8 cellular contexts compared by ENCODE assay signal in the genomic region with DNA sequence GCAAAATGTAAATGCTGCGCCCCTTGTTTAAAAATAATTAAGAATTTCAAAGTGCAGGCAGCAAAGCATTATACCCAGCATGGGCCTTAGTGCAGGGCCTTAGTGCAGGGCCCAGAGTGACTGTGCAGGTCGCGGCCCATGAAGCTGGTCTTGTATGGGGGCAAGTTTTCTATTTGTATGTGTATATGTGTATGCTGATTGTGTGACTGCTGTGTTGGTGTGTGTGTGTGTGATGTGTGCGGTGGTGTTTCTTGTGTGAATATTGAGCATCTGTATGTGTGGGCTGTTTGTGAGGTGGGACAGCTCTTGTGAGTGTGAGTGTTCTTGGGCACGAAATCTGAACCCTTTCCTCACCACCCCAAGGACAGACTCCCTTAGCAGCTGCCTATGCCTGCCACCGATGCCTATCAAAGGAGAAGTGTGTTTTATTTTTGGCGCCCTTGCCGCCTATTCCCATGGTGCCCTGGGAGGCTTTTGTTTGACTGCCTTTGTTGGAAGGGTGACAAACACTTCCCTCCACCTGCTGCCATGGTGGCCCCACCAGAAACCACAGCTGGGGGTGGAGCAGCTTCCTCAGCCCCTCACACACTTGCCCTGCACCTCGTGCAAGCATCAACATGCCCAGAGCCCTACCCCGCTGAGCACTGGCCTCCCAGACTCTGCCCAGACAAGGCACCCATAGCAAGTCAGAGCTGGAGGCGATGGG. TPM values are rescaled to one million over a fixed set of nuclear protein-coding genes. Genes with fewer than 3 reads are reported as not detected.
DNase-seq lines count a peak whose midpoint lies in the region; ATAC-seq, FAIRE-seq and TF ChIP-seq lines count a peak whose summit lies in the region.

No MANE protein-coding gene starts in this region.

- FAIRE-seq in GM18507 (lab: Jason Lieb, UNC) (peak; percentile 31), keratinocyte (lab: Jason Lieb, UNC) (peak; percentile 93)

- H3K4me1 ChIP-seq in keratinocyte (ENCODE audit: control insufficient read depth, extremely low read depth, insufficient read depth, low read length) (peaks cover 39% of the 10 kb centered on the region), thyroid gland (peaks cover 52 to 69% of the 10 kb centered on the region in 2 donors), ovary (ENCODE audit: insufficient read depth) (peaks cover 43% of the 10 kb centered on the region)

- peaks cover 7% of the 10 kb centered on the region for H3K9me1 ChIP-seq in keratinocyte (ENCODE audit: control insufficient read depth, extremely low read depth, insufficient read depth, low read length)

- intact Hi-C loops in thyroid gland (cut with DNase I), result no loop called here
- intact Hi-C loops in ovary (cut with DNase I), result loop anchor here in 1 of 4 donors (5.0 kb wide), 1 partner anchor 1515 kb away; no protein-coding TSS in a partner anchor

- no peaks in the 10 kb centered on the region for H3K79me2 ChIP-seq in keratinocyte (ENCODE audit: control insufficient read depth, insufficient read depth, low read length)

- dilution Hi-C loops in keratinocyte (cut with MboI; ENCODE audit: extremely low pct_ligation_motif_present, low sequenced_read_pairs), result no loop called here

- 62 to 70% methylated on average over 11 of the region's 11 CpGs for WGBS in thyroid gland, 2 donors
- WGBS in ovary, 3 donors, result 87 to 90% (median 87%) methylated on average over 11 of the region's 11 CpGs

- H3K27me3 ChIP-seq in keratinocyte (ENCODE audit: control insufficient read depth, extremely low read depth, insufficient read depth, low read length) (peaks cover 5% of the 10 kb centered on the region), thyroid gland (no peaks in the 10 kb centered on the region), ovary (no peaks in the 10 kb centered on the region)

- TF ChIP-seq POLR2A in thyroid gland (IDR thresholded peaks at IDR 0.05) (no peak), ovary (IDR thresholded peaks at IDR 0.05) (no peak)

- no peak for ATAC-seq in HG03097 (IDR thresholded peaks at IDR 0.05; ENCODE audit: low FRiP score, unreplicated experiment)

- DNase-seq in GM18507 (ENCODE audit: extremely low spot score, insufficient read length, low read depth), result no peak
- DNase-seq in NCI-H2171 treated with DMSO at 0.1 percent for 48 hours (lab: John Stamatoyannopoulos, UW), result peak; percentile 94
- DNase-seq in activated CD8-positive, alpha-beta memory T cell treated with anti-CD3 and anti-CD28 coated beads, Interleukin-2, amount 50 U/mL, for 24 hours (ENCODE audit: extremely low read depth), result peak; percentile 40
- peak; percentile 97 for DNase-seq in keratinocyte (ENCODE audit: low read depth, low spot score)
- peak in 1 of 2 donors; percentile 17 for DNase-seq in thyroid gland
- DNase-seq in ovary, result no peak
- no peak for DNase-seq in GM13976 (ENCODE audit: low spot score)

- no peak for TF ChIP-seq EP300 in ovary (IDR thresholded peaks at IDR 0.05)

- H3K9me3 ChIP-seq in keratinocyte (ENCODE audit: control insufficient read depth, low read depth, low read length), result no peaks in the 10 kb centered on the region
- no peaks in the 10 kb centered on the region for H3K9me3 ChIP-seq in thyroid gland
- no peaks in the 10 kb centered on the region for H3K9me3 ChIP-seq in ovary

- H4K20me1 ChIP-seq in keratinocyte (ENCODE audit: control insufficient read depth, extremely low read depth, insufficient read depth, low read length), result no peaks in the 10 kb centered on the region

- in situ Hi-C loops in GM13976 (cut with MboI; ENCODE audit: low sequenced_read_pairs, unreplicated experiment), result no loop called here

- H3K4me3 ChIP-seq in keratinocyte (ENCODE audit: control insufficient read depth in 2 of 3, extremely low read depth in 1 of 3, insufficient read depth in 2 of 3, low read depth in 1 of 3, low read length in 3 of 3), result no peak overlapping the region
- H3K4me3 ChIP-seq in thyroid gland (replicated peaks in 1 of 3), result no peak overlapping the region
- H3K4me3 ChIP-seq in ovary, result no peak overlapping the region

- H3K36me3 ChIP-seq in keratinocyte (ENCODE audit: control insufficient read depth in 2 of 2, extremely low read depth in 1 of 2, insufficient read depth in 2 of 2, low read length in 2 of 2), result no peaks in the 10 kb centered on the region
- no peaks in the 10 kb centered on the region for H3K36me3 ChIP-seq in thyroid gland
- no peaks in the 10 kb centered on the region for H3K36me3 ChIP-seq in ovary

- no peak overlapping the region for H2AFZ ChIP-seq in keratinocyte (ENCODE audit: control insufficient read depth, low read length)

- H3K27ac ChIP-seq in keratinocyte (ENCODE audit: control insufficient read depth, insufficient read depth, low read length), result peak overlapping the region; percentile 45
- H3K27ac ChIP-seq in thyroid gland, result peak overlapping the region; percentile 95 to 97 (median 97)
- peak overlapping the region in 1 of 2 donors; percentile 7 for H3K27ac ChIP-seq in ovary

- peak overlapping the region; percentile 7 for H3K9ac ChIP-seq in keratinocyte (ENCODE audit: control insufficient read depth, extremely low read depth, insufficient read depth, low read length)

- H3K4me2 ChIP-seq in keratinocyte (ENCODE audit: control insufficient read depth, extremely low read depth, insufficient read depth, low read depth, low read length), result peak overlapping the region; percentile 76

- TF ChIP-seq CTCF in keratinocyte (optimal IDR thresholded peaks at IDR 0.05 in 1 of 3, IDR thresholded peaks at IDR 0.05 in 1 of 3, conservative IDR thresholded peaks at IDR 0.05 in 1 of 3; ENCODE audit: extremely low read depth in 1 of 3, insufficient read depth in 2 of 3, low read length in 3 of 3), result no peak
- no peak for TF ChIP-seq CTCF in thyroid gland (IDR thresholded peaks at IDR 0.05)
- no peak for TF ChIP-seq CTCF in ovary (IDR thresholded peaks at IDR 0.05)
- TF ChIP-seq CTCF in GM13976 (IDR thresholded peaks at IDR 0.05; ENCODE audit: borderline replicate concordance, control extremely low read depth, extremely low read depth, insufficient read depth, missing control alignments), result no peak

RNA-seq across cellular contexts. Expression of a gene that starts 18.0 kb away (rescaled TPM):
- polyA plus RNA-seq in keratinocyte (0.06 to 0.63 TPM (median 0.16 TPM) in 3 replicates), ovary (under 1 TPM; 0.18 to 0.60 TPM)
- not detected for polyA plus RNA-seq in keratinocyte (2011; ENCODE audit: low read depth)
- polyA plus RNA-seq in keratinocyte (2011; cell fraction: cytosol; rRNA removed), result 0.04 TPM in 1 of 2 replicates, not detected in the other
- polyA plus RNA-seq in keratinocyte (2011; cell fraction: nucleus; rRNA removed), result 0.31 TPM in 1 of 2 replicates, not detected in the other
- 0.05 and 0.16 TPM in 2 replicates for polyA plus RNA-seq in keratinocyte (2012; ENCODE audit: low replicate concordance)
- 0.33 TPM in 1 of 3 replicates, not detected in the others for polyA minus RNA-seq in keratinocyte
- not detected for polyA minus RNA-seq in keratinocyte (2011; cell fraction: cytosol; rRNA and poly(A)+ RNA removed)
- not detected in 2 replicates for polyA minus RNA-seq in keratinocyte (2011; cell fraction: nucleus; rRNA and poly(A)+ RNA removed)
- total RNA-seq in thyroid gland (1 to 10 TPM in 1 of 4 donors, under 1 TPM in 2, not detected in 1; 0.27 to 1.6 (median 0.93) TPM), ovary (1 to 10 TPM in 2 of 7 donors, under 1 TPM in 3, not detected in 2; 0.23 to 2.5 (median 0.37) TPM)

RNA-seq across cellular contexts. Expression of a gene that starts 45.8 kb away (rescaled TPM):
- polyA plus RNA-seq in keratinocyte (129 to 171 TPM (median 160 TPM) in 3 replicates), ovary (under 1 TPM in 1 of 2 donors, not detected in 1; 0.13 TPM)
- 182 TPM for polyA plus RNA-seq in keratinocyte (2011; ENCODE audit: low read depth)
- 162 and 255 TPM in 2 replicates for polyA plus RNA-seq in keratinocyte (2011; cell fraction: cytosol; rRNA removed)
- polyA plus RNA-seq in keratinocyte (2011; cell fraction: nucleus; rRNA removed), result 758 and 1,104 TPM in 2 replicates
- 221 and 630 TPM in 2 replicates for polyA plus RNA-seq in keratinocyte (2012; ENCODE audit: low replicate concordance)
- 229 to 1,669 TPM (median 398 TPM) in 3 replicates for polyA minus RNA-seq in keratinocyte
- polyA minus RNA-seq in keratinocyte (2011; cell fraction: cytosol; rRNA and poly(A)+ RNA removed), result 367 TPM
- polyA minus RNA-seq in keratinocyte (2011; cell fraction: nucleus; rRNA and poly(A)+ RNA removed), result 523 and 706 TPM in 2 replicates
- total RNA-seq in thyroid gland (10 to 100 TPM in 2 of 4 donors, 1 to 10 TPM in 2; 5.4 to 24.7 (median 16.2) TPM), ovary (1 to 10 TPM in 1 of 7 donors, under 1 TPM in 2, not detected in 4; 0.13 to 6.2 (median 0.95) TPM)

Comparison
In these comparisons a context has a peak if more than half of its experiments do, and no peak if none do; other contexts are left out.
1. DNase-seq: peak in NCI-H2171 treated with DMSO at 0.1 percent for 48 hours (single experiment), activated CD8-positive, alpha-beta memory T cell treated with anti-CD3 and anti-CD28 coated beads, Interleukin-2, amount 50 U/mL, for 24 hours (single experiment) and keratinocyte (single experiment); none in GM18507 (single experiment), ovary (0 of 5) and GM13976 (single experiment).